ENCODE assay signal across 13 cellular contexts in the genomic region with DNA sequence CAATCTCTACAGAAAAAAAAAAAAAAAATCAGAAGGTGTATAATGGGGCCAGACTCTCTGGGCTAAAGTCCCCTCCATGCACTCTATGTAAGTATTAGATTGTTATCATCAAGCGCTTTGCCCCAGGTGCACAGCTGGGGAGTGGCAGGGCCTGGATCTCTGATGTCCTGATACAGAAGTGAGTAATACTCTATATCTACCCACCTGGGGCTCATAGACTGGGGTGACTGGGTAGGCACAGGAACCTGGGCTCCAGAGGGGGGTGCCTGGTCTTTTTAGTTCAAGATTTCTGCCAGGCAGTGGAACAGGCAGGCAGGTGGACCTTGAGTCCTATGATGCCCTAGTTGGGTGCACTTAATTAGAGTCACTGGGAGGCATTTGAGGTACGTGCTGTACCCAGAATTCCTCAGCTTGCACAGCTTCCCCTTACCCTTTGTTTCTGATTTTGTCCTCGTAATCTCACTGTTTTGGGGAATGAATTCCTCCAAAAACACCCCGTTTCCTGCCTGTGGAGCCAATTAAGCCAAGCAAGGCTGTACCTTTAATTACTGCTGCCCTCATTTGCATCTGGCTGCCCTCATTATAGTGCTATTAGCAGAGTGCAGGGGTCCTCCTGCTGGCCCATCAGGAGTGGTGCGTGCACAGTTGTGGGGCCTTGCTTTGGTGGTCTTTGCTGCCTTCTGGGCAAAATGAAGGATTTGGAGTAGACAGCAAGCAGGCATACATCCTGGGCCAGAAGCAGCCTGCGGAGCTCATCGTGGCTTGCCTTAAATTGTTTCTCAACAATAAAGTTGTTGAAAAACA.
A peak's percentile ranks its signal among the peaks of the same experiment; 100 is the strongest.
DNase-seq lines count a peak whose midpoint lies in the region; ATAC-seq and TF ChIP-seq lines count a peak whose summit lies in the region.
"Had no signal": no experiment of that assay in that cellular context is flagged by ENCODE, and none has a peak within 500 bp of the region (broad histone marks: within the 10 kb centered on the region; RNA-seq: fewer than 3 reads in every experiment).

No MANE protein-coding gene starts in this region.

- no peaks in the 10 kb centered on the region; the same call in 1 of the 2 replicates for H4K20me1 ChIP-seq in BLaER1
- H4K20me1 ChIP-seq in HCT116 (ENCODE audit: insufficient read depth): no peaks in the 10 kb centered on the region

- peak overlapping the region; percentile 37 for H3K4me2 ChIP-seq in BLaER1
- no peak overlapping the region for H3K4me2 ChIP-seq in HCT116 (ENCODE audit: low read length)

- RAD21 ChIA-PET in HCT116 (lab: Charles Lee; ENCODE audit: low non-redundant PET in 1 of 2, low total read pairs in 2 of 2, uncharacterized antibody in 2 of 2, unreplicated experiment in 2 of 2): no interaction called here

- H3K9ac ChIP-seq in BLaER1: no peak overlapping the region; the same call in 1 of the 2 replicates
- H3K9ac ChIP-seq in HCT116 (ENCODE audit: low read length): no peak overlapping the region
- H3K9ac ChIP-seq in liver (ENCODE audit: low read depth in 1 of 2, low read length in 2 of 2): no peak overlapping the region

- CTCF ChIA-PET in HCT116 (lab: Charles Lee): no interaction called here

- H3K79me2 ChIP-seq in HCT116 (ENCODE audit: insufficient read depth, low read length): no peaks in the 10 kb centered on the region

- ATAC-seq in HCT116 (peak; percentile 65; the same call in 1 of the 2 replicates), GM19455 (IDR thresholded peaks at IDR 0.05; ENCODE audit: unreplicated experiment) (no peak), GM21447 (IDR thresholded peaks at IDR 0.05; ENCODE audit: unreplicated experiment) (no peak)
- no peak for ATAC-seq in stimulated activated naive B cell treated with anti-CD40 and anti-IgM and Interleukin-4, amounts not matched to agents 10 μg/mL and 1 μg/mL and 100 μg/mL, for 72 hours (replicated peaks)
- ATAC-seq: sciatic nerve had no signal

- no peaks in the 10 kb centered on the region for H3K9me3 ChIP-seq in BLaER1
- no peaks in the 10 kb centered on the region for H3K9me3 ChIP-seq in HCT116 (ENCODE audit: control insufficient read depth in 1 of 2, insufficient read depth in 1 of 2, low read depth in 1 of 2, low read length in 2 of 2)
- no peaks in the 10 kb centered on the region for H3K9me3 ChIP-seq in liver (ENCODE audit: control insufficient read depth in 4 of 4, low read length in 3 of 4)

- H3K36me3 ChIP-seq in BLaER1 (peaks cover 17% of the 10 kb centered on the region; the same call in 1 of the 2 replicates), HCT116 (ENCODE audit: control insufficient read depth in 1 of 2, insufficient read depth in 2 of 2, low read length in 2 of 2) (no peaks in the 10 kb centered on the region), liver (ENCODE audit: control insufficient read depth in 4 of 4, insufficient read depth in 3 of 4, low read depth in 1 of 4, low read length in 3 of 4) (no peaks in the 10 kb centered on the region)

- no peak overlapping the region for H3K4me3 Mint-ChIP-seq in stimulated activated naive B cell treated with anti-CD40 and anti-IgM and Interleukin-4, amounts not matched to agents 10 μg/mL and 1 μg/mL and 100 μg/mL, for 72 hours
- H3K4me3 Mint-ChIP-seq: activated T-helper 1 cell treated with anti-CD3 and anti-CD28 coated beads, Interleukin-12 subunit alpha, Interleukin-12 subunit beta, Interleukin-2, Interleukin-4 antibody, amounts not matched to agents 30 ng/mL and 10 ng/mL and 1 ng/mL, durations not matched to agents 14 hours and 24 hours and 36 hours had no signal

- peaks cover 50 to 80% of the 10 kb centered on the region in 2 donors for H3K36me3 Mint-ChIP-seq in stimulated activated naive B cell treated with anti-CD40 and anti-IgM and Interleukin-4, amounts not matched to agents 10 μg/mL and 1 μg/mL and 100 μg/mL, for 72 hours

- no peak overlapping the region for H2AFZ ChIP-seq in HCT116 (ENCODE audit: low read depth, low read length, poor library complexity, severe bottlenecking)

- no peak overlapping the region for H3K27ac Mint-ChIP-seq in stimulated activated naive B cell treated with anti-CD40 and anti-IgM and Interleukin-4, amounts not matched to agents 10 μg/mL and 1 μg/mL and 100 μg/mL, for 72 hours
- H3K27ac Mint-ChIP-seq: activated T-helper 1 cell treated with anti-CD3 and anti-CD28 coated beads, Interleukin-12 subunit alpha, Interleukin-12 subunit beta, Interleukin-2, Interleukin-4 antibody, amounts not matched to agents 30 ng/mL and 10 ng/mL and 1 ng/mL, durations not matched to agents 14 hours and 24 hours and 36 hours had no signal

- peaks cover 2 to 4% of the 10 kb centered on the region in 2 donors for H3K9me3 Mint-ChIP-seq in stimulated activated naive B cell treated with anti-CD40 and anti-IgM and Interleukin-4, amounts not matched to agents 10 μg/mL and 1 μg/mL and 100 μg/mL, for 72 hours
- H3K9me3 Mint-ChIP-seq: activated T-helper 1 cell treated with anti-CD3 and anti-CD28 coated beads, Interleukin-12 subunit alpha, Interleukin-12 subunit beta, Interleukin-2, Interleukin-4 antibody, amounts not matched to agents 30 ng/mL and 10 ng/mL and 1 ng/mL, durations not matched to agents 14 hours and 24 hours and 36 hours had no signal

- H3K27ac ChIP-seq in BLaER1: no peak overlapping the region; the same call in 1 of the 2 replicates
- no peak overlapping the region for H3K27ac ChIP-seq in HCT116 (ENCODE audit: low read depth, low read length)
- H3K27ac ChIP-seq in liver (ENCODE audit: low read depth in 1 of 2, low read length in 2 of 2): no peak overlapping the region
- H3K27ac ChIP-seq: tibial nerve had no signal

- POLR2A ChIA-PET in HCT116 (lab: Charles Lee): no interaction called here

- peaks cover 28% of the 10 kb centered on the region for H3K4me1 ChIP-seq in BLaER1
- no peaks in the 10 kb centered on the region for H3K4me1 ChIP-seq in HCT116 (ENCODE audit: control insufficient read depth in 1 of 2, insufficient read depth in 2 of 2, low read length in 2 of 2)
- peaks cover 4 to 15% (median 9%) of the 10 kb centered on the region in 4 donors for H3K4me1 ChIP-seq in liver (ENCODE audit: control insufficient read depth in 4 of 4, insufficient read depth in 4 of 4, low read length in 3 of 4)
- H3K4me1 ChIP-seq: tibial nerve had no signal

- no peaks in the 10 kb centered on the region for H3K4me1 Mint-ChIP-seq in stimulated activated naive B cell treated with anti-CD40 and anti-IgM and Interleukin-4, amounts not matched to agents 10 μg/mL and 1 μg/mL and 100 μg/mL, for 72 hours

- WGBS in liver: 93% methylated on average over 7 of the region's 7 CpGs

- no peaks in the 10 kb centered on the region for H3K9me2 ChIP-seq in HCT116 (ENCODE audit: insufficient read depth)

- BruUV-seq in HCT116 (replicated peaks; lab: Mats Ljungman, UMichigan): no TSS peak

- TF ChIP-seq RAD21 in HCT116 (IDR thresholded peaks at IDR 0.05; ENCODE audit: low read depth) (peak; percentile 15; the same call in 1 of the 2 replicates), liver (IDR thresholded peaks at IDR 0.05) (peak; percentile 30 to 74)

- TF ChIP-seq CTCF in HCT116 (IDR thresholded peaks at IDR 0.05 in 2 of 3, conservative IDR thresholded peaks at IDR 0.05 in 1 of 3; ENCODE audit: borderline replicate concordance in 1 of 3, insufficient read depth in 1 of 3, low read depth in 2 of 3, low read length in 2 of 3): peak in 2 of 3 experiments; percentile 27 to 46; a peak in 3 of 6 replicates
- peak; percentile 39 for TF ChIP-seq CTCF in astrocyte of the spinal cord (IDR thresholded peaks at IDR 0.05; ENCODE audit: low read depth, low read length)
- TF ChIP-seq CTCF in liver (IDR thresholded peaks at IDR 0.05; ENCODE audit: low read depth, low read length, missing input control): no peak

- in situ Hi-C loops in astrocyte of the spinal cord (cut with HindIII; ENCODE audit: low sequenced_read_pairs): no loop called here

- H3K4me3 ChIP-seq in BLaER1: no peak overlapping the region
- H3K4me3 ChIP-seq in HCT116 (replicated peaks in 1 of 2; ENCODE audit: low read depth in 1 of 2, low read length in 2 of 2): no peak overlapping the region
- H3K4me3 ChIP-seq in astrocyte of the spinal cord (ENCODE audit: low read depth, low read length): no peak overlapping the region
- H3K4me3 ChIP-seq in liver (ENCODE audit: low read depth in 1 of 3, low read length in 3 of 3): no peak overlapping the region
- H3K4me3 ChIP-seq: tibial nerve had no signal

- no peak for TF ChIP-seq POLR2A in HCT116 (IDR thresholded peaks at IDR 0.05; ENCODE audit: borderline replicate concordance, extremely low read depth, insufficient read depth, insufficient read length)

- intact Hi-C loops in HCT116 (cut with micrococcal nuclease): no loop called here

- no peak for DNase-seq in HCT116 (ENCODE audit: low read depth, low spot score)
- DNase-seq in astrocyte of the spinal cord (ENCODE audit: low read depth, low spot score): no peak
- no peak for DNase-seq in central memory CD4-positive, alpha-beta T cell
- no peak for DNase-seq in stimulated activated naive B cell treated with anti-CD40 and anti-IgM and Interleukin-4, amounts not matched to agents 10 μg/mL and 1 μg/mL and 100 μg/mL, for 72 hours
- DNase-seq: activated CD4-positive, CD25-positive, alpha-beta regulatory T cell treated with anti-CD3 and anti-CD28 coated beads, Interleukin-2, amount 50 U/mL, for 72 hours; NCI-H2029 had no signal

- H3K27me3 Mint-ChIP-seq in stimulated activated naive B cell treated with anti-CD40 and anti-IgM and Interleukin-4, amounts not matched to agents 10 μg/mL and 1 μg/mL and 100 μg/mL, for 72 hours: no peaks in the 10 kb centered on the region

- no peaks in the 10 kb centered on the region for H3K27me3 ChIP-seq in BLaER1
- no peaks in the 10 kb centered on the region for H3K27me3 ChIP-seq in HCT116 (ENCODE audit: insufficient read depth, low read length)
- H3K27me3 ChIP-seq in liver (ENCODE audit: control insufficient read depth in 4 of 4, insufficient read depth in 4 of 4, low read length in 3 of 4): no peaks in the 10 kb centered on the region
- H3K27me3 ChIP-seq: tibial nerve had no signal

TF ChIP-seq in HCT116, 20 proteins besides CTCF, POLR2A, EP300 and RAD21 (continues in another document):
- TF ChIP-seq SP1 (IDR thresholded peaks at IDR 0.05; ENCODE audit: low read depth): no peak
- TF ChIP-seq EGR1 (IDR thresholded peaks at IDR 0.05; ENCODE audit: low read depth): no peak

TF ChIP-seq in liver, 16 proteins besides CTCF, POLR2A, EP300 and RAD21 (continues in another document):
- TF ChIP-seq HNF4A (conservative IDR thresholded peaks at IDR 0.05) (no peak), RXRA (IDR thresholded peaks at IDR 0.05) (no peak), TAF1 (conservative IDR thresholded peaks at IDR 0.05) (no peak), GABPA (IDR thresholded peaks at IDR 0.05 in 1 of 2, conservative IDR thresholded peaks at IDR 0.05 in 1 of 2) (no peak), NR2F2 (IDR thresholded peaks at IDR 0.05) (no peak), FOXA2 (IDR thresholded peaks at IDR 0.05) (no peak), YY1 (IDR thresholded peaks at IDR 0.05) (no peak), SP1 (IDR thresholded peaks at IDR 0.05) (no peak)
- TF ChIP-seq, protein P1, sequence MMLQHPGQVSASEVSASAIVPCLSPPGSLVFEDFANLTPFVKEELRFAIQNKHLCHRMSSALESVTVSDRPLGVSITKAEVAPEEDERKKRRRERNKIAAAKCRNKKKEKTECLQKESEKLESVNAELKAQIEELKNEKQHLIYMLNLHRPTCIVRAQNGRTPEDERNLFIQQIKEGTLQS (IDR thresholded peaks at IDR 0.05): no peak
